Comparison of ENCODE assay signal across 28 cellular contexts in genomic region chr3:134323966-134324962, GRCh38. TPM values are rescaled to one million over a fixed set of nuclear protein-coding genes. Genes with fewer than 3 reads are reported as not detected.
A peak's percentile ranks its signal among the peaks of the same experiment; 100 is the strongest.
DNase-seq lines count a peak whose midpoint lies in the region; ATAC-seq and TF ChIP-seq lines count a peak whose summit lies in the region.
"Had no signal": no experiment of that assay in that cellular context is flagged by ENCODE, and none has a peak within 500 bp of the region (broad histone marks: within the 10 kb centered on the region; RNA-seq: fewer than 3 reads in every experiment).

No MANE protein-coding gene starts in this region.

- H3K27me3 ChIP-seq in Panc1 (ENCODE audit: control insufficient read depth, insufficient read depth, low read length): no peaks in the 10 kb centered on the region
- H3K27me3 ChIP-seq: BLaER1, cardiac muscle cell, esophagus squamous epithelium, stomach, tibial nerve had no signal

- TF ChIP-seq CTCF in Panc1 (IDR thresholded peaks at IDR 0.05) (no peak), fibroblast of the aortic adventitia (IDR thresholded peaks at IDR 0.05; ENCODE audit: insufficient read depth, low read length) (no peak)

- H3K4me1 ChIP-seq in Panc1 (ENCODE audit: control insufficient read depth, insufficient read depth, low read length): peaks cover 58% of the 10 kb centered on the region

- intact Hi-C loops in Panc1 (cut with micrococcal nuclease; ENCODE audit: unreplicated experiment): no loop called here

- in situ Hi-C loops in Panc1 (cut with HindIII; ENCODE audit: low pct_unique_long_range_greater_than_20kb, low sequenced_read_pairs): no loop called here

- H3K36me3 ChIP-seq in Panc1 (ENCODE audit: control insufficient read depth, insufficient read depth, low read length): no peaks in the 10 kb centered on the region
- H3K36me3 ChIP-seq: BLaER1, cardiac muscle cell, esophagus squamous epithelium, HAP-1, stomach, tibial nerve had no signal

- ATAC-seq in Panc1: no peak
- ATAC-seq: left cardiac atrium, psoas muscle had no signal

- CTCF ChIA-PET in Panc1 (lab: Charles Lee): interaction anchor here (0.5 to 0.6 kb wide), 2 partner anchors 11 to 75 kb away, joined by 3 to 5 read pairs; no protein-coding TSS in a partner anchor

- POLR2A ChIA-PET in Panc1 (lab: Charles Lee): no interaction called here

- H3K4me3 ChIP-seq in Panc1 (ENCODE audit: low read depth in 2 of 2, low read length in 2 of 2): no peak overlapping the region
- H3K4me3 ChIP-seq in fibroblast of the aortic adventitia (ENCODE audit: low read depth, low read length): no peak overlapping the region
- H3K4me3 ChIP-seq: BLaER1, cardiac muscle cell, esophagus squamous epithelium, HAP-1, psoas muscle, stomach, tibial nerve had no signal

- H3K27me3 Mint-ChIP-seq in activated naive CD8-positive, alpha-beta T cell treated with anti-CD3 and anti-CD28 coated beads for 36 hours: peaks cover 11% of the 10 kb centered on the region

- H3K4me3 Mint-ChIP-seq in activated naive CD8-positive, alpha-beta T cell treated with anti-CD3 and anti-CD28 coated beads for 36 hours: no peak overlapping the region
- H3K4me3 Mint-ChIP-seq: T-helper 2 cell treated with Interferon-gamma antibody and Interleukin-4, amounts not matched to agents 5 μg/mL and 100 μg/mL, for 36 hours had no signal

- BruUV-seq in Panc1 (replicated peaks; lab: Mats Ljungman, UMichigan): no TSS peak

- peak overlapping the region; percentile 93 for H3K27ac ChIP-seq in Panc1 (ENCODE audit: low read length)
- H3K27ac ChIP-seq: BLaER1, cardiac muscle cell, psoas muscle, VCaP had no signal

- H3K27ac Mint-ChIP-seq in activated naive CD8-positive, alpha-beta T cell treated with anti-CD3 and anti-CD28 coated beads for 36 hours: no peak overlapping the region
- H3K27ac Mint-ChIP-seq: T-helper 2 cell treated with Interferon-gamma antibody and Interleukin-4, amounts not matched to agents 5 μg/mL and 100 μg/mL, for 36 hours had no signal

- no peaks in the 10 kb centered on the region for H3K9me3 Mint-ChIP-seq in activated naive CD8-positive, alpha-beta T cell treated with anti-CD3 and anti-CD28 coated beads for 36 hours
- H3K9me3 Mint-ChIP-seq: T-helper 2 cell treated with Interferon-gamma antibody and Interleukin-4, amounts not matched to agents 5 μg/mL and 100 μg/mL, for 36 hours had no signal

- H3K9me3 ChIP-seq in Panc1 (ENCODE audit: control insufficient read depth, insufficient read depth, low read depth, low read length): no peaks in the 10 kb centered on the region
- H3K9me3 ChIP-seq: BLaER1, esophagus squamous epithelium, HAP-1, psoas muscle, stomach, tibial nerve had no signal

- DNase-seq in EH (ENCODE audit: low read depth) (peak; percentile 47), Panc1 (ENCODE audit: low read depth, low spot score) (no peak), fibroblast of the aortic adventitia (ENCODE audit: low read depth) (peak; percentile 21), renal cortical epithelial cell (ENCODE audit: low read depth) (peak; percentile 51), NCI-H748 (lab: John Stamatoyannopoulos, UW; ENCODE audit: unreplicated experiment) (no peak), HuH-7 (ENCODE audit: low spot score) (no peak)
- no peak for DNase-seq in activated naive CD8-positive, alpha-beta T cell treated with anti-CD3 and anti-CD28 coated beads for 36 hours
- no peak for DNase-seq in activated CD4-positive, alpha-beta T cell treated with anti-CD3 and anti-CD28 coated beads, Interleukin-2, amount 50 U/mL, for 48 hours
- DNase-seq: activated CD4-positive, alpha-beta T cell treated with anti-CD3 and anti-CD28 coated beads for 4 hours; activated naive CD4-positive, alpha-beta T cell treated with anti-CD3 and anti-CD28 coated beads, Interleukin-2, amount 50 U/mL, for 16 hours; anterior cingulate cortex; cortex of kidney; esophagus squamous epithelium; Kasumi-1; left cardiac atrium; MV-4-11; NCI-H1436 treated with DMSO at 0.1 percent for 48 hours; NCI-H2107; NCI-H446 treated with DMSO at 0.1 percent for 48 hours; stimulated activated CD8-positive, alpha-beta memory T cell treated with anti-CD3 and anti-CD28 coated beads, Interleukin-4, amount 100 ng/mL, for 48 hours; stomach had no signal

- H3K36me3 Mint-ChIP-seq in activated naive CD8-positive, alpha-beta T cell treated with anti-CD3 and anti-CD28 coated beads for 36 hours: no peaks in the 10 kb centered on the region

- H3K4me1 Mint-ChIP-seq in activated naive CD8-positive, alpha-beta T cell treated with anti-CD3 and anti-CD28 coated beads for 36 hours: no peaks in the 10 kb centered on the region

RNA-seq across cellular contexts. Expression of gene AMOTL2, which starts 50.0 kb away (rescaled TPM):
- total RNA-seq in Panc1 (2021; ENCODE audit: unreplicated experiment) (146 TPM), fibroblast of the aortic adventitia (ENCODE audit: low replicate concordance) (65.0 and 75.7 TPM in 2 replicates), renal cortical epithelial cell (141 and 180 TPM in 2 replicates)
- 73.2 TPM for polyA plus RNA-seq in Panc1 (2012; ENCODE audit: insufficient read length)
- not detected for total RNA-seq in activated naive CD8-positive, alpha-beta T cell treated with anti-CD3 and anti-CD28 coated beads for 36 hours

Comparison
In these comparisons a context has a peak if more than half of its experiments do, and no peak if none do; other contexts are left out.
1. DNase-seq: peak in EH (single experiment), fibroblast of the aortic adventitia (single experiment) and renal cortical epithelial cell (single experiment); none in Panc1 (single experiment), NCI-H748 (single experiment), activated naive CD8-positive, alpha-beta T cell treated with anti-CD3 and anti-CD28 coated beads for 36 hours (single experiment), activated CD4-positive, alpha-beta T cell treated with anti-CD3 and anti-CD28 coated beads, Interleukin-2, amount 50 U/mL, for 48 hours (0 of 2) and HuH-7 (single experiment).
2. RNA of gene AMOTL2, which starts 50.0 kb away (total RNA-seq): 141 to 180 TPM in renal cortical epithelial cell, 146 TPM in Panc1 (single experiment) and 65.0 to 75.7 TPM in fibroblast of the aortic adventitia; not detected in activated naive CD8-positive, alpha-beta T cell treated with anti-CD3 and anti-CD28 coated beads for 36 hours; every median in the first group is over 10 times any median in the second.